8 cellular contexts compared by ENCODE assay signal in genomic region chr19:4523306-4524110, GRCh38. TPM values are rescaled to one million over a fixed set of nuclear protein-coding genes. Genes with fewer than 3 reads are reported as not detected.
A peak's percentile ranks its signal among the peaks of the same experiment; 100 is the strongest.
DNase-seq lines count a peak whose midpoint lies in the region; ATAC-seq, FAIRE-seq and TF ChIP-seq lines count a peak whose summit lies in the region.

No MANE protein-coding gene starts in this region.

- BruUV-seq in K562 (replicated peaks; lab: Mats Ljungman, UMichigan) = no TSS peak

- H3K27me3 ChIP-seq in K562 (ENCODE audit: control insufficient read depth in 2 of 2, insufficient read depth in 2 of 2, low read length in 2 of 2) = no peaks in the 10 kb centered on the region; a peak in 1 of 5 replicates
- H3K27me3 ChIP-seq in lung (ENCODE audit: control insufficient read depth, insufficient read depth) = no peaks in the 10 kb centered on the region

- FAIRE-seq in K562 (lab: Jason Lieb, UNC) = peak; percentile 83

- POLR2A ChIA-PET in K562 (lab: Yijun Ruan, JAX) = interaction anchor here (0.5 to 1.9 kb wide), 5 partner anchors 11 to 276 kb away, joined by 3 to 8 read pairs (median 3); partner anchors contain the start of genes PLIN5 and YJU2

- H3K4me1 ChIP-seq in K562 (replicated peaks in 1 of 2; ENCODE audit: control insufficient read depth in 2 of 2, insufficient read depth in 2 of 2, low read length in 2 of 2) (peaks cover 0 to 36% of the 10 kb centered on the region in 2 experiments; a peak in 4 of 5 replicates), lung (ENCODE audit: control insufficient read depth in 2 of 2, insufficient read depth in 2 of 2, low read length in 2 of 2) (peaks cover 0 to 4% of the 10 kb centered on the region in 2 donors)

- H3K9me3 ChIP-seq in K562 (replicated peaks; ENCODE audit: control insufficient read depth, insufficient read depth, low read depth, low read length) (no peaks in the 10 kb centered on the region), lung (ENCODE audit: control insufficient read depth in 2 of 2, insufficient read depth in 1 of 2, low read length in 1 of 2) (no peaks in the 10 kb centered on the region)

- H3K79me2 ChIP-seq in K562 (ENCODE audit: control insufficient read depth, insufficient read depth, low read length) = no peaks in the 10 kb centered on the region

- no peak for TF ChIP-seq POLR2A in K562 (conservative IDR thresholded peaks at IDR 0.05)

- in situ Hi-C loops in K562 (cut with MboI) = no loop called here

- WGBS in K562 (ENCODE audit: insufficient coverage, low coverage, missing lambda C conversion rate) = 34% methylated on average over 28 of the region's 53 CpGs
- WGBS in lung, 2 donors = 77 to 79% methylated on average over 52 to 53 of the region's 53 CpGs

- intact Hi-C loops in K562 (cut with micrococcal nuclease) = no loop called here

- H3K9ac ChIP-seq in K562 (ENCODE audit: insufficient read depth in 1 of 2, low read depth in 2 of 2, low read length in 2 of 2) = peak overlapping the region in 1 of 2 experiments; percentile 7; a peak in 2 of 4 replicates

- peak; percentile 74 for DNase-seq in activated effector memory CD4-positive, alpha-beta T cell treated with anti-CD3 and anti-CD28 coated beads, Interleukin-2, amount 50 U/mL, for 16 hours
- no peak for DNase-seq in activated effector memory CD4-positive, alpha-beta T cell treated with Interleukin-2 at 50 U/mL for 16 hours
- DNase-seq in NCI-H69 (lab: John Stamatoyannopoulos, UW) = peak; percentile 40
- DNase-seq in K562 (ENCODE audit: extremely low read depth in 1 of 4, low spot score in 3 of 4) = peak; percentile 79 to 86 (median 82)
- DNase-seq in lung (ENCODE audit: low spot score) = peak; percentile 51
- no peak for DNase-seq in NCI-H1436 (lab: John Stamatoyannopoulos, UW)
- no peak for DNase-seq in globus pallidus (ENCODE audit: low spot score)

- TF ChIP-seq RAD21 in K562 (CRISPR knock-in tag; conservative IDR thresholded peaks at IDR 0.05 in 1 of 2, IDR thresholded peaks at IDR 0.05 in 1 of 2) = peak; percentile 15 to 60; a peak in 2 of 4 replicates

- no peak overlapping the region for H3K27ac ChIP-seq in K562 (ENCODE audit: extremely low read depth, low read depth, low read length)
- no peak overlapping the region for H3K27ac ChIP-seq in lung (ENCODE audit: low read depth in 1 of 2, low read length in 1 of 2)

- no peak overlapping the region for H3K4me3 ChIP-seq in K562
- no peak overlapping the region for H3K4me3 ChIP-seq in lung

- no peak overlapping the region for H2AFZ ChIP-seq in K562 (ENCODE audit: low read depth, low read length)

- no peaks in the 10 kb centered on the region for H3K36me3 ChIP-seq in K562 (ENCODE audit: control insufficient read depth, insufficient read depth, low read length)
- H3K36me3 ChIP-seq in lung (ENCODE audit: control insufficient read depth in 2 of 2, insufficient read depth in 2 of 2, low read length in 2 of 2) = no peaks in the 10 kb centered on the region

- CTCF ChIA-PET in K562 (lab: Yijun Ruan, JAX; ENCODE audit: low intra/inter-chr PET ratio) = interaction anchor here (0.7 to 2.1 kb wide), 5 partner anchors 113 to 280 kb away, joined by 3 to 9 read pairs (median 3); no protein-coding TSS in a partner anchor

- TF ChIP-seq CTCF in K562 (IDR thresholded peaks at IDR 0.05 in 2 of 3, conservative IDR thresholded peaks at IDR 0.05 in 1 of 3; ENCODE audit: insufficient read depth in 2 of 3, low read depth in 1 of 3, low read length in 3 of 3) (peak; percentile 87 to 92 (median 89)), lung (IDR thresholded peaks at IDR 0.05; ENCODE audit: control extremely low read depth, extremely low read depth) (peak; percentile 23)

- H3K9me1 ChIP-seq in K562 (ENCODE audit: control insufficient read depth, insufficient read depth, low read length) = no peaks in the 10 kb centered on the region

- ATAC-seq in K562 (peak; percentile 83), lung (ENCODE audit: insufficient read depth, low FRiP score) (peak; percentile 42), HG03039 (IDR thresholded peaks at IDR 0.05; ENCODE audit: unreplicated experiment) (no peak)

- no peak overlapping the region for H3K4me2 ChIP-seq in K562 (ENCODE audit: insufficient read depth, low read length)

- no peak for TF ChIP-seq EP300 in K562 (IDR thresholded peaks at IDR 0.05; ENCODE audit: low read length)

- 0 out of 2 replicates have a peak, but pooled peaks cover 3% of the 10 kb centered on the region for H4K20me1 ChIP-seq in K562 (replicated peaks; ENCODE audit: control insufficient read depth, insufficient read depth, low read length)

RNA-seq across cellular contexts. Expression of gene PLIN4, which starts 5.2 kb away (rescaled TPM):
- 1.0 and 3.0 TPM in 2 replicates for total RNA-seq in K562 (2011; cell fraction: chromatin; rRNA removed; ENCODE audit: low replicate concordance)
- 0.92 and 1.2 TPM in 2 replicates for total RNA-seq in K562 (2011; cell fraction: nucleolus; rRNA removed)
- 0.53 and 0.81 TPM in 2 replicates for total RNA-seq in K562 (2011; cell fraction: nucleoplasm; rRNA removed)
- 0.08 and 0.14 TPM in 2 replicates for total RNA-seq in K562 (2014; rRNA removed)
- 0.04 TPM in 1 of 2 replicates, not detected in the other for total RNA-seq in K562 (2014; rRNA removed; fragmentation: Illumina TruSeq; extraction: Trizol)
- 0.04 TPM in 1 of 2 replicates, not detected in the other for total RNA-seq in K562 (2015; rRNA removed; fragmentation: Illumina TruSeq; extraction: Trizol)
- total RNA-seq in K562 (2021) = 0.09 TPM in 2 replicates
- polyA plus RNA-seq in K562 (2011; rRNA removed) = 0.06 and 0.12 TPM in 2 replicates
- 0.06 and 0.15 TPM in 2 replicates for polyA plus RNA-seq in K562 (2011; cell fraction: cytosol; rRNA removed)
- 0.41 and 0.92 TPM in 2 replicates for polyA plus RNA-seq in K562 (2011; cell fraction: nucleus; rRNA removed)
- polyA plus RNA-seq in K562 (2012) = 0.10 and 0.17 TPM in 2 replicates
- polyA plus RNA-seq in K562 (2014; fragmentation: Illumina TruSeq; extraction: Trizol) = 0.04 and 0.08 TPM in 2 replicates
- polyA plus RNA-seq in K562 (2014; fragmentation: Nextera tagmentation; extraction: Ambion mirVana) = not detected
- 0.07 and 0.16 TPM in 2 replicates for polyA plus RNA-seq in K562 (2014; rRNA removed)
- 0.07 TPM in 1 of 2 replicates, not detected in the other for polyA minus RNA-seq in K562 (2011; rRNA and poly(A)+ RNA removed)
- not detected in 2 replicates for polyA minus RNA-seq in K562 (2011; cell fraction: cytosol; rRNA and poly(A)+ RNA removed)
- polyA minus RNA-seq in K562 (2011; cell fraction: nucleus; rRNA and poly(A)+ RNA removed) = 0.11 and 0.13 TPM in 2 replicates
- total RNA-seq in lung = 1 to 10 TPM in 1 of 2 donors, under 1 TPM in 1; 0.85 to 5.0 TPM
- 1 to 10 TPM; 3.7 to 3.9 TPM for polyA plus RNA-seq in lung

RNA-seq across cellular contexts. Expression of gene PLIN5, which starts 11.5 kb away (rescaled TPM):
- 8.0 and 24.6 TPM in 2 replicates for total RNA-seq in K562 (2011; cell fraction: chromatin; rRNA removed; ENCODE audit: low replicate concordance)
- 11.3 and 12.8 TPM in 2 replicates for total RNA-seq in K562 (2011; cell fraction: nucleolus; rRNA removed)
- 10.8 and 12.9 TPM in 2 replicates for total RNA-seq in K562 (2011; cell fraction: nucleoplasm; rRNA removed)
- total RNA-seq in K562 (2014; rRNA removed) (0.50 and 0.86 TPM in 2 replicates), K562 (2014; rRNA removed; fragmentation: Illumina TruSeq; extraction: Trizol) (0.15 and 0.26 TPM in 2 replicates), K562 (2015; rRNA removed; fragmentation: Illumina TruSeq; extraction: Trizol) (0.07 TPM in 1 of 2 replicates, not detected in the other), K562 (2021) (1.3 TPM in 2 replicates), lung (10 to 100 TPM in 1 of 2 donors, 1 to 10 TPM in 1; 7.5 to 37.3 TPM)
- polyA plus RNA-seq in K562 (2011; rRNA removed) (1.3 and 1.6 TPM in 2 replicates), K562 (2014; fragmentation: Illumina TruSeq; extraction: Trizol) (0.54 and 0.62 TPM in 2 replicates), K562 (2014; fragmentation: Nextera tagmentation; extraction: Ambion mirVana) (under 1 TPM; 0.04 TPM), K562 (2014; rRNA removed) (0.85 and 0.94 TPM in 2 replicates), lung (10 to 100 TPM; 15.5 to 33.5 TPM)
- polyA plus RNA-seq in K562 (2011; cell fraction: cytosol; rRNA removed) = 1.0 and 1.3 TPM in 2 replicates
- polyA plus RNA-seq in K562 (2011; cell fraction: nucleus; rRNA removed) = 3.6 and 9.2 TPM in 2 replicates
- 0.50 and 0.51 TPM in 2 replicates for polyA plus RNA-seq in K562 (2012)
- polyA minus RNA-seq in K562 (2011; rRNA and poly(A)+ RNA removed) = 0.81 and 1.5 TPM in 2 replicates
- polyA minus RNA-seq in K562 (2011; cell fraction: cytosol; rRNA and poly(A)+ RNA removed) = 0.95 TPM in 1 of 2 replicates, not detected in the other
- polyA minus RNA-seq in K562 (2011; cell fraction: nucleus; rRNA and poly(A)+ RNA removed) = 2.0 and 2.8 TPM in 2 replicates

RNA-seq across cellular contexts. Expression of gene LRG1, which starts 16.3 kb away (rescaled TPM):
- total RNA-seq in K562 (2011; cell fraction: chromatin; rRNA removed; ENCODE audit: low replicate concordance) = 5.0 and 14.6 TPM in 2 replicates
- total RNA-seq in K562 (2011; cell fraction: nucleolus; rRNA removed) = 18.2 and 23.3 TPM in 2 replicates
- total RNA-seq in K562 (2011; cell fraction: nucleoplasm; rRNA removed) = 12.4 and 14.4 TPM in 2 replicates
- total RNA-seq in K562 (2014; rRNA removed) = 8.4 and 10.6 TPM in 2 replicates
- 3.8 and 4.6 TPM in 2 replicates for total RNA-seq in K562 (2014; rRNA removed; fragmentation: Illumina TruSeq; extraction: Trizol)
- 9.4 and 9.5 TPM in 2 replicates for total RNA-seq in K562 (2015; rRNA removed; fragmentation: Illumina TruSeq; extraction: Trizol)
- 11.5 and 11.7 TPM in 2 replicates for total RNA-seq in K562 (2021)
- 10.9 and 11.9 TPM in 2 replicates for polyA plus RNA-seq in K562 (2011; rRNA removed)
- 15.4 and 23.9 TPM in 2 replicates for polyA plus RNA-seq in K562 (2011; cell fraction: cytosol; rRNA removed)
- polyA plus RNA-seq in K562 (2011; cell fraction: nucleus; rRNA removed) = 2.7 and 3.4 TPM in 2 replicates
- polyA plus RNA-seq in K562 (2012) = 9.0 and 20.7 TPM in 2 replicates
- 8.7 and 12.6 TPM in 2 replicates for polyA plus RNA-seq in K562 (2014; fragmentation: Illumina TruSeq; extraction: Trizol)
- 1 to 10 TPM; 1.5 to 5.1 TPM for polyA plus RNA-seq in K562 (2014; fragmentation: Nextera tagmentation; extraction: Ambion mirVana)
- 11.9 and 12.3 TPM in 2 replicates for polyA plus RNA-seq in K562 (2014; rRNA removed)
- polyA minus RNA-seq in K562 (2011; rRNA and poly(A)+ RNA removed) = 3.2 and 3.6 TPM in 2 replicates
- polyA minus RNA-seq in K562 (2011; cell fraction: cytosol; rRNA and poly(A)+ RNA removed) = 6.2 and 7.6 TPM in 2 replicates
- polyA minus RNA-seq in K562 (2011; cell fraction: nucleus; rRNA and poly(A)+ RNA removed) = 1.2 and 2.6 TPM in 2 replicates
- total RNA-seq in lung = 10 to 100 TPM; 14.4 to 15.7 TPM
- polyA plus RNA-seq in lung = 10 to 100 TPM; 15.4 to 56.7 TPM

RNA-seq across cellular contexts. Expression of gene SEMA6B, which starts 36.0 kb away (rescaled TPM):
- total RNA-seq in K562 (2011; cell fraction: chromatin; rRNA removed; ENCODE audit: low replicate concordance) = 3.4 and 12.9 TPM in 2 replicates
- total RNA-seq in K562 (2011; cell fraction: nucleolus; rRNA removed) = 12.9 and 13.2 TPM in 2 replicates
- 9.3 and 10.5 TPM in 2 replicates for total RNA-seq in K562 (2011; cell fraction: nucleoplasm; rRNA removed)
- total RNA-seq in K562 (2014; rRNA removed) = 2.5 and 2.7 TPM in 2 replicates
- 0.57 and 0.65 TPM in 2 replicates for total RNA-seq in K562 (2014; rRNA removed; fragmentation: Illumina TruSeq; extraction: Trizol)
- total RNA-seq in K562 (2015; rRNA removed; fragmentation: Illumina TruSeq; extraction: Trizol) = 0.83 and 1.1 TPM in 2 replicates
- total RNA-seq in K562 (2021) = 3.7 and 4.6 TPM in 2 replicates
- 2.6 and 4.9 TPM in 2 replicates for polyA plus RNA-seq in K562 (2011; rRNA removed)
- 6.8 and 8.8 TPM in 2 replicates for polyA plus RNA-seq in K562 (2011; cell fraction: cytosol; rRNA removed)
- polyA plus RNA-seq in K562 (2011; cell fraction: nucleus; rRNA removed) = 7.2 and 8.1 TPM in 2 replicates
- 1.3 and 1.6 TPM in 2 replicates for polyA plus RNA-seq in K562 (2012)
- polyA plus RNA-seq in K562 (2014; fragmentation: Illumina TruSeq; extraction: Trizol) = 1.4 and 2.7 TPM in 2 replicates
- not detected for polyA plus RNA-seq in K562 (2014; fragmentation: Nextera tagmentation; extraction: Ambion mirVana)
- polyA plus RNA-seq in K562 (2014; rRNA removed) = 1.7 and 3.8 TPM in 2 replicates
- 5.1 and 7.6 TPM in 2 replicates for polyA minus RNA-seq in K562 (2011; rRNA and poly(A)+ RNA removed)
- polyA minus RNA-seq in K562 (2011; cell fraction: cytosol; rRNA and poly(A)+ RNA removed) = 9.4 and 13.2 TPM in 2 replicates
- polyA minus RNA-seq in K562 (2011; cell fraction: nucleus; rRNA and poly(A)+ RNA removed) = 4.4 and 7.0 TPM in 2 replicates
- total RNA-seq in lung = 10 to 100 TPM in 1 of 2 donors, 1 to 10 TPM in 1; 3.2 to 22.8 TPM
- 10 to 100 TPM; 17.3 to 38.5 TPM for polyA plus RNA-seq in lung

RNA-seq across cellular contexts. Expression of gene HDGFL2, which starts 51.4 kb away (rescaled TPM):
- 18.0 and 40.2 TPM in 2 replicates for total RNA-seq in K562 (2011; cell fraction: chromatin; rRNA removed; ENCODE audit: low replicate concordance)
- 25.8 and 27.2 TPM in 2 replicates for total RNA-seq in K562 (2011; cell fraction: nucleolus; rRNA removed)
- 18.5 and 20.0 TPM in 2 replicates for total RNA-seq in K562 (2011; cell fraction: nucleoplasm; rRNA removed)
- total RNA-seq in K562 (2014; rRNA removed) = 48.7 and 61.7 TPM in 2 replicates
- total RNA-seq in K562 (2014; rRNA removed; fragmentation: Illumina TruSeq; extraction: Trizol) = 10.7 and 12.3 TPM in 2 replicates
- total RNA-seq in K562 (2015; rRNA removed; fragmentation: Illumina TruSeq; extraction: Trizol) = 27.9 and 29.4 TPM in 2 replicates
- total RNA-seq in K562 (2021) = 39.7 and 45.9 TPM in 2 replicates
- 14.3 and 21.1 TPM in 2 replicates for polyA plus RNA-seq in K562 (2011; rRNA removed)
- 10.7 and 15.1 TPM in 2 replicates for polyA plus RNA-seq in K562 (2011; cell fraction: cytosol; rRNA removed)
- polyA plus RNA-seq in K562 (2011; cell fraction: nucleus; rRNA removed) = 32.8 and 44.3 TPM in 2 replicates
- polyA plus RNA-seq in K562 (2012) = 29.5 and 31.2 TPM in 2 replicates
- polyA plus RNA-seq in K562 (2014; fragmentation: Illumina TruSeq; extraction: Trizol) = 16.0 and 27.4 TPM in 2 replicates
- polyA plus RNA-seq in K562 (2014; fragmentation: Nextera tagmentation; extraction: Ambion mirVana) = under 1 TPM; 0.13 to 0.21 TPM
- 39.7 and 50.8 TPM in 2 replicates for polyA plus RNA-seq in K562 (2014; rRNA removed)
- 9.0 and 10.3 TPM in 2 replicates for polyA minus RNA-seq in K562 (2011; rRNA and poly(A)+ RNA removed)
- polyA minus RNA-seq in K562 (2011; cell fraction: cytosol; rRNA and poly(A)+ RNA removed) = 14.8 and 23.0 TPM in 2 replicates
- polyA minus RNA-seq in K562 (2011; cell fraction: nucleus; rRNA and poly(A)+ RNA removed) = 6.3 and 9.2 TPM in 2 replicates
- 10 to 100 TPM; 36.5 to 36.9 TPM for total RNA-seq in lung
- 10 to 100 TPM; 40.6 to 47.0 TPM for polyA plus RNA-seq in lung

Comparison
In these comparisons a context has a peak if more than half of its experiments do, and no peak if none do; other contexts are left out.
1. DNase-seq: peak in activated effector memory CD4-positive, alpha-beta T cell treated with anti-CD3 and anti-CD28 coated beads, Interleukin-2, amount 50 U/mL, for 16 hours (single experiment), NCI-H69 (single experiment), K562 (4 of 4) and lung (single experiment); none in activated effector memory CD4-positive, alpha-beta T cell treated with Interleukin-2 at 50 U/mL for 16 hours (single experiment), NCI-H1436 (single experiment) and globus pallidus (single experiment).